Comparison of ENCODE assay signal across 8 cellular contexts in the genomic region with DNA sequence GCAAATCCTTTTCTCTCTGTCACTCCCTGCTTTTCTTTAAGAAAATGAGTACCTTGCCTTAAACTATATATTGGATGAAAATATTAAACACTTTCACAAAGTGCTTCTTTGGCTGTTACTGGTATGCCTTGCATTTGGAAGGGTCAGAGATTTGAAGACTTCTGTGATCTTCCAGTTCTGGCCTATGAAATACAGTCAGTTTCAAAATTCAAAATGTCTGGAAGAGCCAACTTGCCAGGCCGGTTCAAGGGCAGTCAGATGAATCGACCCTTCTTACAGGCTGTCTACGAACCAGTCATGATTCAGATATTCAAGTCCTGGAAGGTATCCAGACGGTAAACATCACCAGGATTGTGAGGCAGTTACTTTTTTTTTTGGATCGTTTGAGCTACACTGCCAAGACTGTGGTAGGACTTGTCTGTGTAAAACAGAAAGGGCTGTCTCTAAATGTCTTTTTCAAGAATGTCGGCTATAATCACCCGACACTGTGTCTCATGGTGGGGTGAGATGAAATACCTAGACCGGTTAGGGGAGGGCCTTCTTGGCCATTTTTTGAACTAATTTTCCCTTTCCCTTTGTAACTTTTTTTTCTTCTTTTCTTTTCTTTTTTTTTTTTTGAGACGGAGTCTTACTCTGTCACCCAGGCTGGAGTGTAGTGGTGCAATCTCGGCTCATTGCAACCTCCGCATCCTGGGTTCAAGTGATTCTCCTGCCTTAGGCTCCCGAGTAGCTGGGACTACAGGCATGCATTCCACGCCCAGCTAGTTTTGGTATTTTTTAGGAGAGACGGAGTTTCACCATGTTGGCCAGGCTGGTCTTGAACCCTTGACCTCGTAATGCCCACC. TPM values are rescaled to one million over a fixed set of nuclear protein-coding genes. Genes with fewer than 3 reads are reported as not detected.
DNase-seq lines count a peak whose midpoint lies in the region; TF ChIP-seq lines count a peak whose summit lies in the region.

No MANE protein-coding gene starts in this region.

- H3K27ac Mint-ChIP-seq in IgD-negative memory B cell: peak overlapping the region in 2 of 3 donors; percentile 12 to 47

- H3K4me1 Mint-ChIP-seq in IgD-negative memory B cell: peaks cover 35 to 42% (median 39%) of the 10 kb centered on the region in 3 donors

- H3K36me3 Mint-ChIP-seq in IgD-negative memory B cell: no peaks in the 10 kb centered on the region

- peak overlapping the region; percentile 22 for H3K4me3 ChIP-seq in smooth muscle cell

- peaks cover 46% of the 10 kb centered on the region for H3F3A ChIP-seq in smooth muscle cell (ENCODE audit: low read depth)

- H3K9me3 Mint-ChIP-seq in IgD-negative memory B cell: no peaks in the 10 kb centered on the region

- 21% methylated on average over 15 of the region's 15 CpGs for WGBS in smooth muscle cell (ENCODE audit: low lambda C conversion rate)

- in situ Hi-C loops in GM13977 (cut with MboI; ENCODE audit: low pct_unique_long_range_greater_than_20kb, low sequenced_read_pairs, unreplicated experiment): no loop called here

- no peaks in the 10 kb centered on the region for H3K9me3 ChIP-seq in smooth muscle cell (replicated peaks; ENCODE audit: low read depth)

- H3K79me2 ChIP-seq in smooth muscle cell (ENCODE audit: low read depth): peaks cover 87% of the 10 kb centered on the region

- H4K20me1 ChIP-seq in smooth muscle cell (ENCODE audit: low read depth): peaks cover 43% of the 10 kb centered on the region

- no peak for TF ChIP-seq CTCF in AG09319 (IDR thresholded peaks at IDR 0.05; ENCODE audit: low read depth, low read length)
- TF ChIP-seq CTCF in smooth muscle cell (IDR thresholded peaks at IDR 0.05; ENCODE audit: borderline replicate concordance, insufficient read depth, poor library complexity, severe bottlenecking): no peak
- no peak for TF ChIP-seq CTCF in GM13977 (IDR thresholded peaks at IDR 0.05; ENCODE audit: extremely low read depth, insufficient read depth, missing control alignments)

- peak overlapping the region; percentile 83 for H3K4me2 ChIP-seq in smooth muscle cell

- H3K9ac ChIP-seq in smooth muscle cell (ENCODE audit: low read depth): peak overlapping the region; percentile 98

- DNase-seq in AG09319 (ENCODE audit: extremely low read depth, low read depth) (peak; percentile 99), hepatic stellate cell (ENCODE audit: low spot score) (peak; percentile 82), smooth muscle cell (lab: John Stamatoyannopoulos, UW; ENCODE audit: unreplicated experiment) (no peak), iPS-NIHi11 (ENCODE audit: low spot score) (no peak), GM13977 (ENCODE audit: low spot score) (no peak)
- no peak for DNase-seq in stimulated activated naive CD4-positive, alpha-beta T cell (lab: John Stamatoyannopoulos, UW)

- no peaks in the 10 kb centered on the region for H3K36me3 ChIP-seq in smooth muscle cell (ENCODE audit: low read depth)

- peaks cover 47% of the 10 kb centered on the region for H3K4me1 ChIP-seq in smooth muscle cell (ENCODE audit: low read depth)

- H3K27ac ChIP-seq in angular gyrus (ENCODE audit: low read depth, low read length) (peak overlapping the region; percentile 69), smooth muscle cell (ENCODE audit: low read depth) (peak overlapping the region; percentile 100)

- no peak overlapping the region for H2AFZ ChIP-seq in smooth muscle cell (ENCODE audit: low read depth)

- H3K4me3 Mint-ChIP-seq in IgD-negative memory B cell: no peak overlapping the region

- H3K27me3 Mint-ChIP-seq in IgD-negative memory B cell: no peaks in the 10 kb centered on the region

- no peaks in the 10 kb centered on the region for H3K27me3 ChIP-seq in smooth muscle cell (ENCODE audit: low read depth)

RNA-seq across cellular contexts. Expression of gene ACTN4, which starts 11.2 kb away (rescaled TPM):
- polyA plus RNA-seq in IgD-negative memory B cell: 21.8 TPM
- total RNA-seq in smooth muscle cell: 311 TPM in 2 replicates
- polyA plus RNA-seq in smooth muscle cell: 53.8 and 60.4 TPM in 2 replicates

RNA-seq across cellular contexts. Expression of gene EIF3K, which starts 39.7 kb away (rescaled TPM):
- 371 TPM for polyA plus RNA-seq in IgD-negative memory B cell
- total RNA-seq in smooth muscle cell: 324 and 334 TPM in 2 replicates
- 178 and 181 TPM in 2 replicates for polyA plus RNA-seq in smooth muscle cell

RNA-seq across cellular contexts. Expression of gene MAP4K1, which starts 40.9 kb away (rescaled TPM):
- polyA plus RNA-seq in IgD-negative memory B cell: 250 TPM
- 0.22 and 2.1 TPM in 2 replicates for total RNA-seq in smooth muscle cell
- polyA plus RNA-seq in smooth muscle cell: 0.91 TPM in 1 of 2 replicates, not detected in the other

Comparison
In these comparisons a context has a peak if more than half of its experiments do, and no peak if none do; other contexts are left out.
1. DNase-seq: peak in AG09319 (single experiment) and hepatic stellate cell (single experiment); none in smooth muscle cell (single experiment), iPS-NIHi11 (single experiment), stimulated activated naive CD4-positive, alpha-beta T cell (0 of 6) and GM13977 (single experiment).
2. RNA of gene MAP4K1, which starts 40.9 kb away (polyA plus RNA-seq): 250 TPM in IgD-negative memory B cell (single experiment); 0.91 TPM in smooth muscle cell; every median in the first group is over 100 times any median in the second.